20 cellular contexts compared by ENCODE assay signal in the genomic region with DNA sequence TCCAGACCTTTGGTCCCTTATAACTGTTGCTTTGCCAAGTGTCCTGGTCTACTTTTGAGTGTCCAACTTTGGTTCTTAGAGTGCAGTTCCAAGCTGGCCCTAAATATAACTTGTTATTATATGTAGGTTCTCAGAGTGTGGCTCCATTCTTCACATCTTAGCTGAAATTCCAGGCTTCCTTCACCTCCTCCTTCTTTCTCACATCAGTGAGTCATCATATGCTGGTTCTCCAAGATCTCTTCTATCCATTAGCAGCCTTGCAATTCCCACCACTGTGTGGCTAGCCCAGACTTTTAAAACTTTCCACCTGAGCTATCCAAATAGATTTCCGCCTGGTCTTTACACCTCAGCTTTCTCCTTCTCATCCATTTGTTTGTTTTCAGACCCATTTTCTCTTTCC. TPM values are rescaled to one million over a fixed set of nuclear protein-coding genes. Genes with fewer than 3 reads are reported as not detected.
A peak's percentile ranks its signal among the peaks of the same experiment; 100 is the strongest.
DNase-seq lines count a peak whose midpoint lies in the region; ATAC-seq and TF ChIP-seq lines count a peak whose summit lies in the region.
"Had no signal": no experiment of that assay in that cellular context is flagged by ENCODE, and none has a peak within 500 bp of the region (broad histone marks: within the 10 kb centered on the region; RNA-seq: fewer than 3 reads in every experiment).

No MANE protein-coding gene starts in this region.

- ATAC-seq in PC-3, result no peak
- ATAC-seq in effector memory CD8-positive, alpha-beta T cell (replicated peaks), result no peak
- no peak for ATAC-seq in HG02642 (IDR thresholded peaks at IDR 0.05; ENCODE audit: poor library complexity, unreplicated experiment)
- ATAC-seq: Right ventricle myocardium inferior had no signal

- H3K27me3 ChIP-seq in PC-3 (ENCODE audit: low read length), result peaks cover 21% of the 10 kb centered on the region
- H3K27me3 ChIP-seq: colonic mucosa had no signal

- H3K27ac ChIP-seq in PC-3 (ENCODE audit: low read length), result no peak overlapping the region
- H3K27ac ChIP-seq: colonic mucosa, GM23248, KMS-11 had no signal

- peaks cover 14% of the 10 kb centered on the region; the same call in 1 of the 2 replicates for H3K4me1 ChIP-seq in PC-3 (ENCODE audit: insufficient read depth, low read length)
- H3K4me1 ChIP-seq: Caco-2, colonic mucosa had no signal

- no peaks in the 10 kb centered on the region for H3F3A ChIP-seq in PC-3 (ENCODE audit: low read length, unreplicated experiment)

- H3K9ac ChIP-seq in PC-3 (ENCODE audit: low read length), result no peak overlapping the region
- H3K9ac ChIP-seq: GM23248, KMS-11 had no signal

- H3K36me3 Mint-ChIP-seq in activated T-cell treated with anti-CD3 and anti-CD28 coated beads, Interleukin-2, amount 50 U/mL, for 24 hours (ENCODE audit: low read depth), result no peaks in the 10 kb centered on the region
- peaks cover 61% of the 10 kb centered on the region for H3K36me3 Mint-ChIP-seq in effector memory CD8-positive, alpha-beta T cell (ENCODE audit: insufficient read depth)

- H3K36me3 ChIP-seq in PC-3 (ENCODE audit: low read depth, low read length), result no peaks in the 10 kb centered on the region
- H3K36me3 ChIP-seq: colonic mucosa had no signal

- H3K9me3 ChIP-seq in PC-3 (ENCODE audit: low read length), result no peaks in the 10 kb centered on the region
- H3K9me3 ChIP-seq: Caco-2, colonic mucosa had no signal

- H3K4me2 ChIP-seq in PC-3 (ENCODE audit: low read length), result no peak overlapping the region
- H3K4me2 ChIP-seq: KMS-11 had no signal

- H2AFZ ChIP-seq in PC-3 (ENCODE audit: low read length), result no peak overlapping the region
- H2AFZ ChIP-seq: GM23248 had no signal

- CTCF ChIA-PET in PC-3 (lab: Charles Lee), result no interaction called here

- no peaks in the 10 kb centered on the region for H3K79me2 ChIP-seq in PC-3 (ENCODE audit: low read length)

- peaks cover 95% of the 10 kb centered on the region for H3K4me1 Mint-ChIP-seq in activated T-cell treated with anti-CD3 and anti-CD28 coated beads, Interleukin-2, amount 50 U/mL, for 24 hours (ENCODE audit: low read depth)
- peaks cover 79% of the 10 kb centered on the region in 2 donors for H3K4me1 Mint-ChIP-seq in effector memory CD8-positive, alpha-beta T cell (ENCODE audit: low read depth in 2 of 2)

- H3K9me3 Mint-ChIP-seq in activated T-cell treated with anti-CD3 and anti-CD28 coated beads, Interleukin-2, amount 50 U/mL, for 24 hours, result no peaks in the 10 kb centered on the region
- H3K9me3 Mint-ChIP-seq in effector memory CD8-positive, alpha-beta T cell, result no peaks in the 10 kb centered on the region

- no TSS peak for BruUV-seq in PC-3 (replicated peaks; lab: Mats Ljungman, UMichigan)

- no peak for TF ChIP-seq CTCF in PC-3 (conservative IDR thresholded peaks at IDR 0.05; ENCODE audit: low read depth, low read length)

- no peaks in the 10 kb centered on the region for H3K9me2 ChIP-seq in PC-3 (replicated peaks; ENCODE audit: low read length)

- H4K20me1 ChIP-seq in PC-3 (ENCODE audit: low read length), result no peaks in the 10 kb centered on the region

- peak overlapping the region; percentile 58 for H3K27ac Mint-ChIP-seq in activated T-cell treated with anti-CD3 and anti-CD28 coated beads, Interleukin-2, amount 50 U/mL, for 24 hours
- H3K27ac Mint-ChIP-seq in effector memory CD8-positive, alpha-beta T cell, result peak overlapping the region; percentile 96 to 99

- POLR2A ChIA-PET in PC-3 (lab: Charles Lee; ENCODE audit: unreplicated experiment), result no interaction called here

- no peak overlapping the region for H3K4me3 ChIP-seq in PC-3 (ENCODE audit: low read length)
- H3K4me3 ChIP-seq: colonic mucosa, GM23248 had no signal

- H3K4me3 Mint-ChIP-seq in activated T-cell treated with anti-CD3 and anti-CD28 coated beads, Interleukin-2, amount 50 U/mL, for 24 hours, result no peak overlapping the region
- peak overlapping the region; percentile 61 to 78 for H3K4me3 Mint-ChIP-seq in effector memory CD8-positive, alpha-beta T cell

- intact Hi-C loops in PC-3 (cut with micrococcal nuclease), result no loop called here

- peaks cover 5% of the 10 kb centered on the region for H3K27me3 Mint-ChIP-seq in activated T-cell treated with anti-CD3 and anti-CD28 coated beads, Interleukin-2, amount 50 U/mL, for 24 hours
- no peaks in the 10 kb centered on the region for H3K27me3 Mint-ChIP-seq in effector memory CD8-positive, alpha-beta T cell

- DNase-seq in activated T-cell treated with anti-CD3 and anti-CD28 coated beads, Interleukin-2, amount 50 U/mL, for 24 hours, result no peak
- no peak for DNase-seq in activated T-cell treated with anti-CD3 and anti-CD28 coated beads, Interleukin-2, amount 50 U/mL, for 48 hours
- DNase-seq in PC-3 (peak; percentile 20), superior temporal gyrus (ENCODE audit: extremely low spot score) (peak; percentile 65), SIG-M5 (lab: John Stamatoyannopoulos, UW) (no peak), ecto neural progenitor cell (ENCODE audit: low spot score) (no peak)
- no peak for DNase-seq in effector memory CD8-positive, alpha-beta T cell
- DNase-seq: ACHN; activated effector memory CD4-positive, alpha-beta T cell treated with anti-CD3 and anti-CD28 coated beads, Interleukin-2, amount 50 U/mL, for 16 hours; Caco-2; colonic mucosa; foreskin melanocyte; GM23248; NCI-H2227 treated with DMSO at 0.1 percent for 48 hours; NK-92 treated with Interleukin-12 subunit alpha and Interleukin-12 subunit beta, amount 100 ng/mL, for 24 hours; stimulated activated CD4-positive, alpha-beta T cell treated with anti-CD3 and anti-CD28 coated beads, Interleukin-4, amount 100 ng/mL, for 24 hours had no signal

RNA-seq across cellular contexts. Expression of gene CXCR4, which starts 12.6 kb away (rescaled TPM):
- total RNA-seq in PC-3 (2014; rRNA removed), result 2.1 TPM in 1 of 2 replicates, not detected in the other
- total RNA-seq: GM23248, osteocyte had no signal

Comparison
In these comparisons a context has a peak if more than half of its experiments do, and no peak if none do; other contexts are left out.
1. DNase-seq: peak in PC-3 (single experiment) and superior temporal gyrus (single experiment); none in activated T-cell treated with anti-CD3 and anti-CD28 coated beads, Interleukin-2, amount 50 U/mL, for 24 hours (single experiment), activated T-cell treated with anti-CD3 and anti-CD28 coated beads, Interleukin-2, amount 50 U/mL, for 48 hours (0 of 2), effector memory CD8-positive, alpha-beta T cell (0 of 3), SIG-M5 (single experiment) and ecto neural progenitor cell (single experiment).